8 cellular contexts compared by ENCODE assay signal in genomic region chr17:45235071-45236001, GRCh38. TPM values are rescaled to one million over a fixed set of nuclear protein-coding genes. Genes with fewer than 3 reads are reported as not detected.
DNase-seq lines count a peak whose midpoint lies in the region; ATAC-seq and TF ChIP-seq lines count a peak whose summit lies in the region.

No MANE protein-coding gene starts in this region.

- no peak overlapping the region for H3K4me3 ChIP-seq in BLaER1
- no peak overlapping the region for H3K4me3 ChIP-seq in OCI-LY7 (ENCODE audit: low read depth, low read length, poor library complexity, severe bottlenecking)
- no peak overlapping the region for H3K4me3 ChIP-seq in esophagus squamous epithelium
- H3K4me3 ChIP-seq in thoracic aorta = no peak overlapping the region

- H3K27ac Mint-ChIP-seq in natural killer cell treated with Interleukin-12 subunit alpha and Interleukin-12 subunit beta and Interleukin-15 and Interleukin-18, amount 100 ng/mL, for 72 hours = peak overlapping the region; percentile 83 to 87

- peaks cover 58% of the 10 kb centered on the region for H3K4me1 ChIP-seq in BLaER1
- peaks cover 22% of the 10 kb centered on the region for H3K4me1 ChIP-seq in OCI-LY7 (ENCODE audit: insufficient read depth, low read length, poor library complexity, severe bottlenecking)
- peaks cover 9 to 31% (median 9%) of the 10 kb centered on the region in 3 donors for H3K4me1 ChIP-seq in esophagus squamous epithelium
- H3K4me1 ChIP-seq in thoracic aorta (ENCODE audit: control insufficient read depth in 1 of 2, low read depth in 2 of 2) = no peaks in the 10 kb centered on the region

- WGBS in esophagus squamous epithelium, 2 donors = 16 to 29% methylated on average over 9 of the region's 9 CpGs

- H3K4me3 Mint-ChIP-seq in natural killer cell treated with Interleukin-12 subunit alpha and Interleukin-12 subunit beta and Interleukin-15 and Interleukin-18, amount 100 ng/mL, for 72 hours = peak overlapping the region; percentile 51

- H3K4me2 ChIP-seq in BLaER1 = peak overlapping the region; percentile 15
- 0 out of 2 replicates have a peak overlapping the region, but pooled peaks have one; percentile 4 for H3K4me2 ChIP-seq in OCI-LY7 (ENCODE audit: low read length)

- ATAC-seq in natural killer cell treated with Interleukin-12 subunit alpha and Interleukin-12 subunit beta and Interleukin-15 and Interleukin-18, amount 100 ng/mL, for 72 hours = peak; percentile 63 to 66
- no peak for ATAC-seq in thoracic aorta (ENCODE audit: insufficient number of reproducible peaks, low FRiP score, low read depth)
- ATAC-seq in HG02870 (IDR thresholded peaks at IDR 0.05; ENCODE audit: unreplicated experiment) = no peak

- no peaks in the 10 kb centered on the region for H3K79me2 ChIP-seq in OCI-LY7 (ENCODE audit: insufficient read depth, low read depth, low read length)

- H3K9me3 ChIP-seq in BLaER1 (no peaks in the 10 kb centered on the region), OCI-LY7 (ENCODE audit: low read length) (no peaks in the 10 kb centered on the region), esophagus squamous epithelium (no peaks in the 10 kb centered on the region), thoracic aorta (no peaks in the 10 kb centered on the region)

- peak; percentile 56 for DNase-seq in HCEC 1CT
- DNase-seq in OCI-LY7 (ENCODE audit: low spot score) = peak; percentile 79
- DNase-seq in activated T-cell treated with anti-CD3 and anti-CD28 coated beads for 4 hours = peak; percentile 78
- no peak for DNase-seq in esophagus squamous epithelium (lab: John Stamatoyannopoulos, UW)
- DNase-seq in natural killer cell treated with Interleukin-12 subunit alpha and Interleukin-12 subunit beta and Interleukin-15 and Interleukin-18, amount 100 ng/mL, for 72 hours (ENCODE audit: low spot score) = peak; percentile 74
- DNase-seq in thoracic aorta (ENCODE audit: low spot score) = peak; percentile 30

- no peak for TF ChIP-seq POLR2A in esophagus squamous epithelium (IDR thresholded peaks at IDR 0.05)

- H3K27ac ChIP-seq in BLaER1 = 0 out of 2 replicates have a peak overlapping the region, but pooled peaks have one; percentile 32
- peak overlapping the region; percentile 3 for H3K27ac ChIP-seq in OCI-LY7 (ENCODE audit: low read depth, low read length, poor library complexity, severe bottlenecking)
- H3K27ac ChIP-seq in esophagus squamous epithelium = peak overlapping the region in 1 of 4 donors; percentile 18
- no peak overlapping the region for H3K27ac ChIP-seq in thoracic aorta

- no peaks in the 10 kb centered on the region for H3K27me3 Mint-ChIP-seq in natural killer cell treated with Interleukin-12 subunit alpha and Interleukin-12 subunit beta and Interleukin-15 and Interleukin-18, amount 100 ng/mL, for 72 hours

- H2AFZ ChIP-seq in OCI-LY7 (ENCODE audit: low read length) = no peak overlapping the region

- intact Hi-C loops in OCI-LY7 (cut with micrococcal nuclease; ENCODE audit: unreplicated experiment) = loop anchor here (1.0 kb wide), 2 partner anchors 14 to 150 kb away; partner anchors contain the start of gene FMNL1
- intact Hi-C loops in esophagus squamous epithelium (cut with DNase I) = no loop called here

- H3K36me3 ChIP-seq in BLaER1 (peaks cover 78% of the 10 kb centered on the region), OCI-LY7 (ENCODE audit: insufficient read depth, low read length) (peaks cover 47% of the 10 kb centered on the region), esophagus squamous epithelium (peaks cover 0 to 19% (median 0%) of the 10 kb centered on the region in 3 donors), thoracic aorta (no peaks in the 10 kb centered on the region)

- peaks cover 56 to 62% of the 10 kb centered on the region in 2 donors for H3K4me1 Mint-ChIP-seq in natural killer cell treated with Interleukin-12 subunit alpha and Interleukin-12 subunit beta and Interleukin-15 and Interleukin-18, amount 100 ng/mL, for 72 hours (ENCODE audit: low read depth in 2 of 2)

- CTCF ChIA-PET in OCI-LY7 (lab: Charles Lee; ENCODE audit: unreplicated experiment) = interaction anchor here (1.0 to 2.7 kb wide), 4 partner anchors 9 to 81 kb away, joined by 3 to 14 read pairs (median 4); partner anchors contain the start of gene FMNL1

- no peaks in the 10 kb centered on the region for H3K9me2 ChIP-seq in OCI-LY7 (ENCODE audit: insufficient read depth, low read length)

- H3K36me3 Mint-ChIP-seq in natural killer cell treated with Interleukin-12 subunit alpha and Interleukin-12 subunit beta and Interleukin-15 and Interleukin-18, amount 100 ng/mL, for 72 hours = peaks cover 24% of the 10 kb centered on the region

- POLR2A ChIA-PET in OCI-LY7 (lab: Charles Lee) = interaction anchor here (0.6 to 1.4 kb wide), 3 partner anchors 13 to 51 kb away, joined by 3 to 4 read pairs (median 3); no protein-coding TSS in a partner anchor

- TF ChIP-seq CTCF in OCI-LY7 (conservative IDR thresholded peaks at IDR 0.05; ENCODE audit: low read length) (peak; percentile 93), esophagus squamous epithelium (IDR thresholded peaks at IDR 0.05) (peak; percentile 62 to 84 (median 72)), thoracic aorta (IDR thresholded peaks at IDR 0.05) (peak; percentile 69)

- H3K9ac ChIP-seq in BLaER1 = 0 out of 2 replicates have a peak overlapping the region, but pooled peaks have one; percentile 9

- no peaks in the 10 kb centered on the region for H3K27me3 ChIP-seq in BLaER1
- H3K27me3 ChIP-seq in esophagus squamous epithelium = peaks cover 0 to 18% (median 0%) of the 10 kb centered on the region in 4 donors
- H3K27me3 ChIP-seq in thoracic aorta (replicated peaks; ENCODE audit: insufficient read depth) = no peaks in the 10 kb centered on the region

- BruUV-seq in OCI-LY7 (replicated peaks; lab: Mats Ljungman, UMichigan) = TSS peak; percentile 70

- H3K9me3 Mint-ChIP-seq in natural killer cell treated with Interleukin-12 subunit alpha and Interleukin-12 subunit beta and Interleukin-15 and Interleukin-18, amount 100 ng/mL, for 72 hours = no peaks in the 10 kb centered on the region

- H4K20me1 ChIP-seq in BLaER1 (peaks cover 82% of the 10 kb centered on the region), OCI-LY7 (ENCODE audit: insufficient read depth, low read length) (no peaks in the 10 kb centered on the region; the same call in 1 of the 2 replicates)

RNA-seq across cellular contexts. Expression of gene FMNL1, which starts 13.7 kb away (rescaled TPM):
- total RNA-seq in OCI-LY7 (2014; rRNA removed; shearing (Covaris generic)) = 44.8 and 55.1 TPM in 2 replicates
- total RNA-seq in OCI-LY7 (2022) (133 and 159 TPM in 2 replicates), esophagus squamous epithelium (10 to 100 TPM in 2 of 4 donors, 1 to 10 TPM in 2; 3.5 to 16.8 (median 6.9) TPM), thoracic aorta (10 to 100 TPM; 31.4 to 37.2 TPM)
- total RNA-seq in natural killer cell treated with Interleukin-12 subunit alpha and Interleukin-12 subunit beta and Interleukin-15 and Interleukin-18, amount 100 ng/mL, for 72 hours = 100 to 1,000 TPM; 280 to 380 TPM

RNA-seq across cellular contexts. Expression of gene SPATA32, which starts 26.6 kb away (rescaled TPM):
- 0.41 TPM in 1 of 2 replicates, not detected in the other for total RNA-seq in OCI-LY7 (2014; rRNA removed; shearing (Covaris generic))
- total RNA-seq in OCI-LY7 (2022) (0.18 TPM in 1 of 2 replicates, not detected in the other), esophagus squamous epithelium (not detected), thoracic aorta (not detected)
- total RNA-seq in natural killer cell treated with Interleukin-12 subunit alpha and Interleukin-12 subunit beta and Interleukin-15 and Interleukin-18, amount 100 ng/mL, for 72 hours = under 1 TPM; 0.62 to 0.81 TPM

Comparison
In these comparisons a context has a peak if more than half of its experiments do, and no peak if none do; other contexts are left out.
1. H3K27ac ChIP-seq: peak in BLaER1 (single experiment) and OCI-LY7 (single experiment); none in thoracic aorta (0 of 2).
2. ATAC-seq: peak in natural killer cell treated with Interleukin-12 subunit alpha and Interleukin-12 subunit beta and Interleukin-15 and Interleukin-18, amount 100 ng/mL, for 72 hours (2 of 2); none in thoracic aorta (single experiment) and HG02870 (single experiment).
3. Peak in every context shown above with its lines, with median percentiles within 50 percentile points of each other: CTCF ChIP-seq.